ENCODE assay signal across 22 cellular contexts in genomic region chr2:239629936-239630617, GRCh38.
A peak's percentile ranks its signal among the peaks of the same experiment; 100 is the strongest.
DNase-seq lines count a peak whose midpoint lies in the region; ATAC-seq and TF ChIP-seq lines count a peak whose summit lies in the region.
"Had no signal": no experiment of that assay in that cellular context is flagged by ENCODE, and none has a peak within 500 bp of the region (broad histone marks: within the 10 kb centered on the region; RNA-seq: fewer than 3 reads in every experiment).

No MANE protein-coding gene starts in this region.

- H3K36me3 ChIP-seq in hepatocyte (replicated peaks; ENCODE audit: insufficient read depth, low read depth) (no peaks in the 10 kb centered on the region), thoracic aorta (no peaks in the 10 kb centered on the region)
- H3K36me3 ChIP-seq: sigmoid colon had no signal

- no peak overlapping the region for H2AFZ ChIP-seq in hepatocyte

- no peaks in the 10 kb centered on the region for H3K9me3 Mint-ChIP-seq in activated T-helper 17 cell treated with anti-CD3 and anti-CD28 coated beads, Interleukin-2, amount 50 U/mL, for 72 hours

- H3K4me3 Mint-ChIP-seq in activated T-helper 17 cell treated with anti-CD3 and anti-CD28 coated beads, Interleukin-2, amount 50 U/mL, for 72 hours: no peak overlapping the region
- H3K4me3 Mint-ChIP-seq: activated naive CD8-positive, alpha-beta T cell treated with anti-CD3 and anti-CD28 coated beads, Interleukin-2, amount 10 ng/mL, durations not matched to agents 7 days and 5 days; activated T-cell treated with anti-CD3 and anti-CD28 coated beads, Interleukin-2, amount 50 U/mL, for 72 hours had no signal

- H3K4me1 ChIP-seq in hepatocyte (ENCODE audit: insufficient read depth): no peaks in the 10 kb centered on the region
- peaks cover 8% of the 10 kb centered on the region in 2 donors for H3K4me1 ChIP-seq in thoracic aorta (ENCODE audit: control insufficient read depth in 1 of 2, low read depth in 2 of 2)

- H3K79me2 ChIP-seq in hepatocyte: no peaks in the 10 kb centered on the region

- H3K4me1 Mint-ChIP-seq in activated T-helper 17 cell treated with anti-CD3 and anti-CD28 coated beads, Interleukin-2, amount 50 U/mL, for 72 hours: peaks cover 9% of the 10 kb centered on the region
- H3K4me1 Mint-ChIP-seq: activated naive CD8-positive, alpha-beta T cell treated with anti-CD3 and anti-CD28 coated beads, Interleukin-2, amount 10 ng/mL, durations not matched to agents 7 days and 5 days had no signal

- H4K20me1 ChIP-seq in hepatocyte (ENCODE audit: insufficient read depth, poor library complexity, severe bottlenecking): no peaks in the 10 kb centered on the region

- WGBS in hepatocyte (ENCODE audit: low lambda C conversion rate, missing lambda C conversion rate): 79% methylated on average over 7 of the region's 7 CpGs

- H3K9me3 ChIP-seq in hepatocyte (ENCODE audit: low read depth) (no peaks in the 10 kb centered on the region), thoracic aorta (no peaks in the 10 kb centered on the region)
- H3K9me3 ChIP-seq: sigmoid colon had no signal

- peak; percentile 62 for ATAC-seq in activated T-helper 17 cell treated with anti-CD3 and anti-CD28 coated beads, Interleukin-2, amount 50 U/mL, for 72 hours (replicated peaks)
- no peak for ATAC-seq in thoracic aorta (ENCODE audit: insufficient number of reproducible peaks, low FRiP score, low read depth)
- no peak for ATAC-seq in HG02642 (IDR thresholded peaks at IDR 0.05; ENCODE audit: poor library complexity, unreplicated experiment)
- ATAC-seq in GM18517 (IDR thresholded peaks at IDR 0.05; ENCODE audit: unreplicated experiment): no peak

- no peak overlapping the region for H3K4me3 ChIP-seq in hepatocyte
- H3K4me3 ChIP-seq in thoracic aorta: no peak overlapping the region
- H3K4me3 ChIP-seq: coronary artery, lung, sigmoid colon had no signal

- peak; percentile 33 for DNase-seq in activated CD8-positive, alpha-beta memory T cell treated with anti-CD3 and anti-CD28 coated beads for 24 hours
- DNase-seq in activated CD8-positive, alpha-beta memory T cell treated with anti-CD3 and anti-CD28 coated beads, Interleukin-2, amount 50 U/mL, for 48 hours: no peak
- DNase-seq in hepatocyte (ENCODE audit: low spot score) (no peak), thoracic aorta (ENCODE audit: low spot score) (no peak), NCI-H82 treated with DMSO at 0.1 percent for 48 hours (lab: John Stamatoyannopoulos, UW; ENCODE audit: unreplicated experiment) (no peak)
- DNase-seq: 8988T; activated CD4-positive, CD25-positive, alpha-beta regulatory T cell treated with anti-CD3 and anti-CD28 coated beads, Interleukin-2, amount 50 U/mL, for 72 hours; activated naive CD8-positive, alpha-beta T cell treated with anti-CD3 and anti-CD28 coated beads, Interleukin-2, amount 10 ng/mL, durations not matched to agents 7 days and 5 days; activated T-cell treated with anti-CD3 and anti-CD28 coated beads, Interleukin-2, amount 50 U/mL, for 72 hours; Calu3; kidney; NCI-H1105 treated with DMSO at 0.1 percent for 48 hours; NCI-H510A treated with DMSO at 0.1 percent for 48 hours; sigmoid colon; stimulated activated CD4-positive, alpha-beta T cell treated with anti-CD3 and anti-CD28 coated beads, Interleukin-1b, Interleukin-23, amount 100 ng/mL, for 48 hours; stimulated activated naive CD4-positive, alpha-beta T cell had no signal

- no peak overlapping the region for H3K27ac Mint-ChIP-seq in activated T-helper 17 cell treated with anti-CD3 and anti-CD28 coated beads, Interleukin-2, amount 50 U/mL, for 72 hours
- H3K27ac Mint-ChIP-seq: activated naive CD8-positive, alpha-beta T cell treated with anti-CD3 and anti-CD28 coated beads, Interleukin-2, amount 10 ng/mL, durations not matched to agents 7 days and 5 days; activated T-cell treated with anti-CD3 and anti-CD28 coated beads, Interleukin-2, amount 50 U/mL, for 72 hours had no signal

- H3K27me3 ChIP-seq in hepatocyte (no peaks in the 10 kb centered on the region), thoracic aorta (replicated peaks; ENCODE audit: insufficient read depth) (no peaks in the 10 kb centered on the region)
- H3K27me3 ChIP-seq: sigmoid colon had no signal

- no peak overlapping the region for H3K4me2 ChIP-seq in hepatocyte

- TF ChIP-seq CTCF in hepatocyte (IDR thresholded peaks at IDR 0.05; ENCODE audit: poor library complexity) (no peak), thoracic aorta (IDR thresholded peaks at IDR 0.05) (no peak)

- H3K27ac ChIP-seq in hepatocyte: peak overlapping the region; percentile 70
- H3K27ac ChIP-seq in thoracic aorta: peak overlapping the region; percentile 46 to 64
- H3K27ac ChIP-seq: coronary artery had no signal

- no peaks in the 10 kb centered on the region for H3K36me3 Mint-ChIP-seq in activated T-helper 17 cell treated with anti-CD3 and anti-CD28 coated beads, Interleukin-2, amount 50 U/mL, for 72 hours (ENCODE audit: low read depth)
- H3K36me3 Mint-ChIP-seq: activated naive CD8-positive, alpha-beta T cell treated with anti-CD3 and anti-CD28 coated beads, Interleukin-2, amount 10 ng/mL, durations not matched to agents 7 days and 5 days; brain had no signal

- no peaks in the 10 kb centered on the region for H3K27me3 Mint-ChIP-seq in activated T-helper 17 cell treated with anti-CD3 and anti-CD28 coated beads, Interleukin-2, amount 50 U/mL, for 72 hours
- H3K27me3 Mint-ChIP-seq: activated naive CD8-positive, alpha-beta T cell treated with anti-CD3 and anti-CD28 coated beads, Interleukin-2, amount 10 ng/mL, durations not matched to agents 7 days and 5 days had no signal

- no peaks in the 10 kb centered on the region for H3K9me2 ChIP-seq in hepatocyte (replicated peaks; ENCODE audit: insufficient read depth)
